5 cellular contexts compared by ENCODE assay signal in the genomic region with DNA sequence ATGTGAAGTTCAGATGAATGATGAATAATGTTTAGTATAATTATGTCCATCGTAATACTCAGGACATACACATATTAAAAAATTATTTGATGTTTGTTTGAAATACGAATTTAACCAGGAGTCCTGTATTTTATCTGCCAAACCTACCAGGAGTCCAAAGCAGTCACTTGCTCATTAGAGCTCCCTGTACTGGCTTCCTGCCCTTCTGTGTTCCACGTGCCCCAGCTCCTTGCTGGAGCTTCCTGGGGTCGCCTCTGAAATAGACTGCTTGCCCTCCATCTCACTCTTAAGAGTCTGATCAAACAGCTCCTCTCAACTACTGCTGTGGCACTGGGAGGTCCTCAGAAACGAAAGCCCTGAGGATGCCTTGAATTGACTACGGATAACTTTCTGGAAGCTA.
"Had no signal": no experiment of that assay in that cellular context is flagged by ENCODE, and none has a peak within 500 bp of the region (broad histone marks: within the 10 kb centered on the region; RNA-seq: fewer than 3 reads in every experiment).

No MANE protein-coding gene starts in this region.

- H2AFZ ChIP-seq: GM23248 had no signal

- ATAC-seq: HepG2 had no signal

- H3K4me3 ChIP-seq: GM23248 had no signal

- H3K9ac ChIP-seq: GM23248 had no signal

- H3K27ac ChIP-seq: GM23248, HL-60 had no signal

- DNase-seq: GM23248, H9, HCEC 1CT had no signal
